In the genomic region with DNA sequence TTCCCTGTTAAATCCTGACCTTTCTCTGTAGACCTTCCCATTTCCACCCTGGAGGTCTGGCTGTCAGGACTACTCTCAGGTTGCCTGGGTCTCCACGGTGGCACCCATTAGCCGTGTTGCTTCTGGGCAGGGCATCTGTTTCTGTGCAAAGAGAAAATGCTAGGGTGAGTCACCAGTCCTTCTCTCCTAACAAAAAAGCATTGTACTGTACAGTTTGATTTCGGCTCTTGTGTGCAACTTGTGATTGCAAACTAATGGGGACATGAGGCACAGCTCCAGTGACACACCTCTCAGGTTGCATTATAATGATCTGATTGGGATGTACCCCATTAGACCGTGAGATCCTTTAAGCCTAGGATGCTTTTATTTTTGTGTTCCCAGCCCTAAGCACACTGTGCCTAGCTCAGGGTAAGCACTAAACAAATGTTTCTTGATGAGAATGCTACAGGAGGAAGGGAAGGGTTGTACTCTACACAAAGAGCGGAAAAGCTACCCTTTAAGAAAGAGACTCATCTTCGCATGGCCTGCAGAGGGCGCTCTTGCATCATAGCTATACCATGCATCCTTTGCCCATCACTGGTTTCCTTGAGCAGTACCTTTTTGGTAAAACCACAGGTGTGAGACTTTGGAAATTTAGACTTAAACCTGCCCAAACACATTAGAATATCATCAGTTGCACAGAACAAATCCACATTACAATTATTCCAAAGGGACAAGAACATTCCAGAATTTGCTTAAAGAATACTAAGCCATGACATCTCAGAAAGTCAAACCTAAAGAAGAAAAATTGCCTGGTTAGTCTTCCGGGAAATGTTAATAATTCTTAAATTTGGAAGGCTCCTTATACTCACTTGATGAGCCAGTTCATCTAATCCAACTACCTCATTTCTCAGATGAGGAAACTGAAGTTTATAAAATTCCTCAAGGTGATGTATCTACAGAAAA, we compare ENCODE assay signal across 8 cellular contexts. TPM values are rescaled to one million over a fixed set of nuclear protein-coding genes. Genes with fewer than 3 reads are reported as not detected.
A peak's percentile ranks its signal among the peaks of the same experiment; 100 is the strongest.
DNase-seq lines count a peak whose midpoint lies in the region; ATAC-seq lines count a peak whose summit lies in the region.

No MANE protein-coding gene starts in this region.

- H3K36me3 Mint-ChIP-seq in activated CD4-positive, alpha-beta memory T cell treated with anti-CD3 and anti-CD28 coated beads, Interleukin-2, amount 10 ng/mL, durations not matched to agents 7 days and 5 days (ENCODE audit: low read depth): peaks cover 4% of the 10 kb centered on the region
- peaks cover under 1% of the 10 kb centered on the region for H3K36me3 Mint-ChIP-seq in memory B cell

- DNase-seq in GM03348 (ENCODE audit: low spot score) (peak; percentile 74), NCI-H774 (lab: John Stamatoyannopoulos, UW) (peak; percentile 13), memory B cell (ENCODE audit: low spot score in 2 of 2) (peak; percentile 67 to 74)
- peak; percentile 78 for DNase-seq in activated CD4-positive, alpha-beta memory T cell treated with anti-CD3 and anti-CD28 coated beads, Interleukin-2, amount 10 ng/mL, durations not matched to agents 7 days and 5 days
- DNase-seq in effector CD8-positive, alpha-beta T cell (lab: John Stamatoyannopoulos, UW): peak; percentile 67
- peak; percentile 19 to 44 for DNase-seq in stimulated activated CD8-positive, alpha-beta memory T cell treated with anti-CD3 and anti-CD28 coated beads, Interleukin-15, amount 100 ng/mL, for 48 hours (ENCODE audit: low read depth in 2 of 2)

- no peaks in the 10 kb centered on the region for H3K27me3 Mint-ChIP-seq in activated CD4-positive, alpha-beta memory T cell treated with anti-CD3 and anti-CD28 coated beads, Interleukin-2, amount 10 ng/mL, durations not matched to agents 7 days and 5 days
- H3K27me3 Mint-ChIP-seq in memory B cell: no peaks in the 10 kb centered on the region

- ATAC-seq in HG03060 (IDR thresholded peaks at IDR 0.05; ENCODE audit: low read depth, unreplicated experiment) (peak; percentile 65), memory B cell (ENCODE audit: low read depth) (peak; percentile 93), HG03457 (IDR thresholded peaks at IDR 0.05; ENCODE audit: unreplicated experiment) (no peak)

- POLR2A ChIA-PET in activated CD4-positive, alpha-beta memory T cell treated with anti-CD3 and anti-CD28 coated beads, Interleukin-2, amount 10 ng/mL, durations not matched to agents 7 days and 5 days (lab: Charles Lee): interaction anchor here (1.1 to 2.7 kb wide), 5 partner anchors 21 to 935 kb away, joined by 3 to 12 read pairs (median 5); a partner anchor contains a TSS

- H3K4me3 Mint-ChIP-seq in activated CD4-positive, alpha-beta memory T cell treated with anti-CD3 and anti-CD28 coated beads, Interleukin-2, amount 10 ng/mL, durations not matched to agents 7 days and 5 days: no peak overlapping the region
- H3K4me3 Mint-ChIP-seq in memory B cell: no peak overlapping the region

- CTCF ChIA-PET in activated CD4-positive, alpha-beta memory T cell treated with anti-CD3 and anti-CD28 coated beads, Interleukin-2, amount 10 ng/mL, durations not matched to agents 7 days and 5 days (lab: Charles Lee): interaction anchor here (0.6 to 2.6 kb wide), 37 partner anchors 9 to 1146 kb away, joined by 3 to 17 read pairs (median 3); a partner anchor contains a TSS

- no peak overlapping the region for H3K27ac Mint-ChIP-seq in activated CD4-positive, alpha-beta memory T cell treated with anti-CD3 and anti-CD28 coated beads, Interleukin-2, amount 10 ng/mL, durations not matched to agents 7 days and 5 days
- H3K27ac Mint-ChIP-seq in memory B cell: no peak overlapping the region

- H3K4me1 Mint-ChIP-seq in activated CD4-positive, alpha-beta memory T cell treated with anti-CD3 and anti-CD28 coated beads, Interleukin-2, amount 10 ng/mL, durations not matched to agents 7 days and 5 days: peaks cover 2% of the 10 kb centered on the region
- peaks cover 4% of the 10 kb centered on the region for H3K4me1 Mint-ChIP-seq in memory B cell

- no peaks in the 10 kb centered on the region for H3K9me3 Mint-ChIP-seq in activated CD4-positive, alpha-beta memory T cell treated with anti-CD3 and anti-CD28 coated beads, Interleukin-2, amount 10 ng/mL, durations not matched to agents 7 days and 5 days
- H3K9me3 Mint-ChIP-seq in memory B cell: no peaks in the 10 kb centered on the region

RNA-seq across cellular contexts. Expression of a gene that starts 20.3 kb away (rescaled TPM):
- 10 to 100 TPM; 13.2 to 17.4 TPM for total RNA-seq in activated CD4-positive, alpha-beta memory T cell treated with anti-CD3 and anti-CD28 coated beads, Interleukin-2, amount 10 ng/mL, durations not matched to agents 7 days and 5 days

RNA-seq across cellular contexts. Expression of a gene that starts 38.7 kb away (rescaled TPM):
- under 1 TPM; 0.30 to 0.65 TPM for total RNA-seq in activated CD4-positive, alpha-beta memory T cell treated with anti-CD3 and anti-CD28 coated beads, Interleukin-2, amount 10 ng/mL, durations not matched to agents 7 days and 5 days

RNA-seq across cellular contexts. Expression of a gene that starts 40.4 kb away (rescaled TPM):
- 1 to 10 TPM; 3.9 to 4.1 TPM for total RNA-seq in activated CD4-positive, alpha-beta memory T cell treated with anti-CD3 and anti-CD28 coated beads, Interleukin-2, amount 10 ng/mL, durations not matched to agents 7 days and 5 days

Comparison
In these comparisons a context has a peak if more than half of its experiments do, and no peak if none do; other contexts are left out.
1. DNase-seq: peak in every context shown above with its lines; median percentile 78 in activated CD4-positive, alpha-beta memory T cell treated with anti-CD3 and anti-CD28 coated beads, Interleukin-2, amount 10 ng/mL, durations not matched to agents 7 days and 5 days; 74 in GM03348; 70 in memory B cell; 67 in effector CD8-positive, alpha-beta T cell; 32 in stimulated activated CD8-positive, alpha-beta memory T cell treated with anti-CD3 and anti-CD28 coated beads, Interleukin-15, amount 100 ng/mL, for 48 hours; 13 in NCI-H774.